In the genomic region with DNA sequence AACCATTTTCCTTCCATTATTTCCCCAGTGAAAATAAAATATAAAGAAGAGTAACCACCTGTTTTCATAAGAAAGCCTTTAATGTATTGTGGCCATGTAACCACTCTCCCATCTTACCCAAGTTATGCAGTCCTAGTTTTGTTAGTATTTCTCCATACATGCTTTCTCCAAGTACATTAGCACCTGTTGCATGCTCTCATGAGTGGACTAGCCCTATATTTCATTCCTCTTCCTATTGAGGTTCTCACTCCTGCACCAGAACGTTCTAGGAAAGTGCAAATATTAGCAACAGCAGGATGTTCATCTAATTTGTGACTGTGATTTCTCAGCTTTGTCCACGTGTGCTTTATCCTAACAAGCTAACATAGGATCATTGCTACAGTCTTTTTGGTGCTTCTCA, we compare ENCODE assay signal across 30 cellular contexts.
"Had no signal": no experiment of that assay in that cellular context is flagged by ENCODE, and none has a peak within 500 bp of the region (broad histone marks: within the 10 kb centered on the region; RNA-seq: fewer than 3 reads in every experiment).

No MANE protein-coding gene starts in this region.

- H3K27me3 Mint-ChIP-seq: progenitor cell of endocrine pancreas had no signal

- FAIRE-seq: small intestine had no signal

- H3K36me3 Mint-ChIP-seq: naive thymus-derived CD4-positive, alpha-beta T cell; natural killer cell; stimulated activated effector memory CD8-positive, alpha-beta T cell treated with anti-CD3 and anti-CD28 coated beads, Interleukin-12 subunit alpha, Interleukin-12 subunit beta, amount 100 ng/mL, for 72 hours; stimulated activated naive B cell treated with anti-CD40 and anti-IgM and Interleukin-4, amounts not matched to agents 10 μg/mL and 1 μg/mL and 100 μg/mL, for 72 hours; type B pancreatic cell had no signal

- H3K9me3 Mint-ChIP-seq: naive thymus-derived CD4-positive, alpha-beta T cell; natural killer cell; nephron progenitor cell; neural crest cell; stimulated activated effector memory CD8-positive, alpha-beta T cell treated with anti-CD3 and anti-CD28 coated beads, Interleukin-12 subunit alpha, Interleukin-12 subunit beta, amount 100 ng/mL, for 72 hours; stimulated activated naive B cell treated with anti-CD40 and anti-IgM and Interleukin-4, amounts not matched to agents 10 μg/mL and 1 μg/mL and 100 μg/mL, for 72 hours; stimulated activated naive CD8-positive, alpha-beta T cell treated with anti-CD3 and anti-CD28 coated beads, Interleukin-15, Interleukin-2, amounts not matched to agents 100 ng/mL and 50 ng/mL, for 24 hours; type B pancreatic cell had no signal

- H3K27ac Mint-ChIP-seq: naive thymus-derived CD4-positive, alpha-beta T cell; natural killer cell; progenitor cell of endocrine pancreas; stimulated activated effector memory CD8-positive, alpha-beta T cell treated with anti-CD3 and anti-CD28 coated beads, Interleukin-12 subunit alpha, Interleukin-12 subunit beta, amount 100 ng/mL, for 72 hours; stimulated activated naive B cell treated with anti-CD40 and anti-IgM and Interleukin-4, amounts not matched to agents 10 μg/mL and 1 μg/mL and 100 μg/mL, for 72 hours; stimulated activated naive CD8-positive, alpha-beta T cell treated with anti-CD3 and anti-CD28 coated beads, Interleukin-15, Interleukin-2, amounts not matched to agents 100 ng/mL and 50 ng/mL, for 24 hours; type B pancreatic cell had no signal

- H3K4me1 Mint-ChIP-seq: naive thymus-derived CD4-positive, alpha-beta T cell; natural killer cell; neural crest cell; stimulated activated effector memory CD8-positive, alpha-beta T cell treated with anti-CD3 and anti-CD28 coated beads, Interleukin-12 subunit alpha, Interleukin-12 subunit beta, amount 100 ng/mL, for 72 hours; stimulated activated naive B cell treated with anti-CD40 and anti-IgM and Interleukin-4, amounts not matched to agents 10 μg/mL and 1 μg/mL and 100 μg/mL, for 72 hours had no signal

- ATAC-seq: naive thymus-derived CD4-positive, alpha-beta T cell; natural killer cell; psoas muscle; right cardiac atrium; right lobe of liver; stimulated activated effector memory CD8-positive, alpha-beta T cell treated with anti-CD3 and anti-CD28 coated beads, Interleukin-12 subunit alpha, Interleukin-12 subunit beta, amount 100 ng/mL, for 72 hours; stimulated activated naive B cell treated with anti-CD40 and anti-IgM and Interleukin-4, amounts not matched to agents 10 μg/mL and 1 μg/mL and 100 μg/mL, for 72 hours; upper lobe of right lung had no signal

- DNase-seq: naive thymus-derived CD4-positive, alpha-beta T cell; natural killer cell; nephron progenitor cell; nucleus accumbens; ovary; posterior cingulate gyrus; psoas muscle; right cardiac atrium; right lobe of liver; sigmoid colon; small intestine; stimulated activated CD4-positive, alpha-beta T cell treated with anti-CD3 and anti-CD28 coated beads, Interleukin-15, amount 100 ng/mL, for 24 hours; stimulated activated CD4-positive, alpha-beta T cell treated with anti-CD3 and anti-CD28 coated beads, Interleukin-2, amount 100 ng/mL, for 24 hours; stimulated activated CD4-positive, alpha-beta T cell treated with anti-CD3 and anti-CD28 coated beads, Interleukin-2, amount 100 ng/mL, for 48 hours; stimulated activated CD4-positive, alpha-beta T cell treated with anti-CD3 and anti-CD28 coated beads, Interleukin-4, amount 100 ng/mL, for 24 hours; stimulated activated naive B cell treated with anti-CD40 and anti-IgM and Interleukin-4, amounts not matched to agents 10 μg/mL and 1 μg/mL and 100 μg/mL, for 72 hours; stimulated activated naive CD4-positive, alpha-beta T cell treated with Interleukin-2 at 50 U/mL for 16 hours; thyroid gland; transverse colon; upper lobe of right lung; uterus had no signal

- H3K27ac ChIP-seq: neutrophil, ovary, parathyroid adenoma, psoas muscle, right lobe of liver, sigmoid colon, stomach, thoracic aorta, thyroid gland, transverse colon, upper lobe of right lung had no signal

- H3K4me3 Mint-ChIP-seq: naive thymus-derived CD4-positive, alpha-beta T cell; natural killer cell; nephron progenitor cell; neural crest cell; stimulated activated effector memory CD8-positive, alpha-beta T cell treated with anti-CD3 and anti-CD28 coated beads, Interleukin-12 subunit alpha, Interleukin-12 subunit beta, amount 100 ng/mL, for 72 hours; stimulated activated naive B cell treated with anti-CD40 and anti-IgM and Interleukin-4, amounts not matched to agents 10 μg/mL and 1 μg/mL and 100 μg/mL, for 72 hours; stimulated activated naive CD8-positive, alpha-beta T cell treated with anti-CD3 and anti-CD28 coated beads, Interleukin-15, Interleukin-2, amounts not matched to agents 100 ng/mL and 50 ng/mL, for 24 hours; type B pancreatic cell had no signal
